8 cellular contexts compared by ENCODE assay signal in the genomic region with DNA sequence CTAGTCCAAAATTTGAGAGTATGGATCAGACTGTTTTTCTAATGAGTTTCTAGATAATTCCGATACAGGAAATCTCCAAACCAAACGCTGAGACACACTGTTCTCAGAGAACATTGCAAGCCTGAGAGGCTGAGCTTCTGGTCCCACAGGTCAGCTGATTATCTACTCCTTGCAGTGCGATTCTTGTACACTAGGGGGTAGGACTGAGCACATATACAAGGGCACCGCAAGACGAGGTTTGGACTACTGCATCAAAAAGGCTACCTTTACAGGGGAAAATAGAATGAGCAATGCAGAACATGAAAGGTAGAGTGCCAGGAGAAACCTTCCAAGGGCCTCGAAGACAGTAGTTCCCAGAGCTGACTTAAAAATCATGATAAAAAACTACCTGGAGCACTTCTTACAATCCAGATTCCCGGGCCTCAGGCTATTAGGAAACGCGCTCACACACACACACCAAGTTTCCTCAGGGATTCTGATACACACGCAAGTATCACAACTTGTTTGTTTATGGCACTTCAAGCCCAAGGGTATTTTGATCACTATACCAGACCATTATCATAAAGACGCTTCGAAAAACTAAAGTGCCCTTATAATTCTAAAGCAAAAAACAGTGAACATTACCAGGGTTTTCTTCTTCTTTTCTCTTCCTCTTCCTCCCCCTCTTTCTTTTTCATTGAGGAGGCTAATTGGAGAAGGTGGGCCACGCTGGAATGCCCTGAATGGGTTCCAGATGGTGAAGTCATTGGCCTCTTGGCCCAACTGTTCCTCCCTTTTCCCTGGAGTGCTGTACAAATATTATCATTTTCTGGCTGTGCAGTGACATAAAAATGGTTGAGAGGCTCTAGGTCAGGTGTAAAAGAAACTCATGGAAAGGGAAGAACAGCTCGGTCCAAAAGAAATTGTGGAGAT.
A peak's percentile ranks its signal among the peaks of the same experiment; 100 is the strongest.
DNase-seq lines count a peak whose midpoint lies in the region; ATAC-seq and TF ChIP-seq lines count a peak whose summit lies in the region.

No MANE protein-coding gene starts in this region.

- peak; percentile 42 for TF ChIP-seq CTCF in foreskin fibroblast (IDR thresholded peaks at IDR 0.05; ENCODE audit: low read depth, low read length)

- ATAC-seq in right cardiac atrium (no peak), HG03521 (IDR thresholded peaks at IDR 0.05; ENCODE audit: unreplicated experiment) (no peak)

- H3K9me3 ChIP-seq in right cardiac atrium (ENCODE audit: control insufficient read depth, low read length), result no peaks in the 10 kb centered on the region

- H3K4me1 ChIP-seq in right cardiac atrium (ENCODE audit: control insufficient read depth, insufficient read depth, low read length), result peaks cover 15% of the 10 kb centered on the region

- H3K27ac ChIP-seq in right cardiac atrium (ENCODE audit: low read length), result no peak overlapping the region

- no peak overlapping the region for H3K4me3 ChIP-seq in right cardiac atrium (ENCODE audit: low read length)
- H3K4me3 ChIP-seq in foreskin fibroblast (ENCODE audit: low read depth in 1 of 2, low read length in 2 of 2), result no peak overlapping the region

- H3K27me3 ChIP-seq in right cardiac atrium (ENCODE audit: control insufficient read depth, insufficient read depth), result no peaks in the 10 kb centered on the region

- WGBS in right cardiac atrium, result 70% methylated on average over 14 of the region's 14 CpGs

- intact Hi-C loops in cardiac septum (cut with DNase I), result no loop called here
- intact Hi-C loops in right cardiac atrium (cut with DNase I), result no loop called here

- DNase-seq in cardiac septum (ENCODE audit: low spot score) (peak; percentile 59), right cardiac atrium (no peak), NCI-H446 (lab: John Stamatoyannopoulos, UW) (peak; percentile 70 to 80), foreskin fibroblast (peak in 1 of 2 donors; percentile 41), DMS153 treated with DMSO at 0.1 percent for 48 hours (lab: John Stamatoyannopoulos, UW; ENCODE audit: unreplicated experiment) (no peak)
- DNase-seq in activated CD4-positive, alpha-beta T cell treated with anti-CD3 and anti-CD28 coated beads, Interleukin-2, amount 50 U/mL, for 4 hours, result peak; percentile 39 to 44
- DNase-seq in stimulated activated CD4-positive, alpha-beta T cell treated with anti-CD3 and anti-CD28 coated beads, Interleukin-2, amount 100 ng/mL, for 24 hours, result peak; percentile 69 to 73

Comparison
In these comparisons a context has a peak if more than half of its experiments do, and no peak if none do; other contexts are left out.
1. DNase-seq: peak in cardiac septum (single experiment), NCI-H446 (2 of 2), activated CD4-positive, alpha-beta T cell treated with anti-CD3 and anti-CD28 coated beads, Interleukin-2, amount 50 U/mL, for 4 hours (2 of 2) and stimulated activated CD4-positive, alpha-beta T cell treated with anti-CD3 and anti-CD28 coated beads, Interleukin-2, amount 100 ng/mL, for 24 hours (2 of 2); none in right cardiac atrium (0 of 3) and DMS153 treated with DMSO at 0.1 percent for 48 hours (single experiment).